ENCODE assay signal across 18 cellular contexts in genomic region chr20:58243653-58244410, GRCh38. TPM values are rescaled to one million over a fixed set of nuclear protein-coding genes. Genes with fewer than 3 reads are reported as not detected.
DNase-seq lines count a peak whose midpoint lies in the region; ATAC-seq lines count a peak whose summit lies in the region.
"Had no signal": no experiment of that assay in that cellular context is flagged by ENCODE, and none has a peak within 500 bp of the region (broad histone marks: within the 10 kb centered on the region; RNA-seq: fewer than 3 reads in every experiment).

No MANE protein-coding gene starts in this region.

- DNase-seq in activated CD4-positive, CD25-positive, alpha-beta regulatory T cell treated with anti-CD3 and anti-CD28 coated beads, Interleukin-2, amount 50 U/mL, for 72 hours = no peak
- peak; percentile 76 for DNase-seq in EH (ENCODE audit: low read depth)
- peak; percentile 15 for DNase-seq in amniotic epithelial cell (ENCODE audit: low read depth)
- DNase-seq in iris pigment epithelial cell (ENCODE audit: low read depth) = peak; percentile 56
- no peak for DNase-seq in germinal center (ENCODE audit: low spot score)
- DNase-seq in MG63 = no peak
- DNase-seq: CD8-positive, alpha-beta memory T cell; DMS79 treated with DMSO at 0.1 percent for 48 hours; GDM1; GOT3; NCI-H1092; NCI-H510A treated with DMSO at 0.1 percent for 48 hours; NCI-H82; PC-9 had no signal

- H3K4me3 ChIP-seq in MG63 = no peak overlapping the region
- H3K4me3 ChIP-seq: PC-9 had no signal

- H3K27me3 ChIP-seq in MG63 = no peaks in the 10 kb centered on the region

- H3K36me3 ChIP-seq in MG63 = peaks cover 29% of the 10 kb centered on the region

- no peaks in the 10 kb centered on the region for H3K9me3 ChIP-seq in MG63

- ATAC-seq in activated CD4-positive, CD25-positive, alpha-beta regulatory T cell treated with anti-CD3 and anti-CD28 coated beads, Interleukin-2, amount 50 U/mL, for 24 hours = peak; percentile 21 to 30
- no peak for ATAC-seq in GM21529 (IDR thresholded peaks at IDR 0.05; ENCODE audit: unreplicated experiment)

RNA-seq across cellular contexts. Expression of gene ANKRD60, which starts 15.4 kb away (rescaled TPM):
- total RNA-seq in MG63 (2014; rRNA removed; shearing (Covaris generic); ENCODE audit: low replicate concordance) = not detected in 2 replicates
- total RNA-seq: A172; CD8-positive, alpha-beta memory T cell; M059J; PC-9 had no signal

Comparison
In these comparisons a context has a peak if more than half of its experiments do, and no peak if none do; other contexts are left out.
1. DNase-seq: peak in EH (single experiment), amniotic epithelial cell (single experiment) and iris pigment epithelial cell (single experiment); none in activated CD4-positive, CD25-positive, alpha-beta regulatory T cell treated with anti-CD3 and anti-CD28 coated beads, Interleukin-2, amount 50 U/mL, for 72 hours (single experiment), germinal center (single experiment) and MG63 (single experiment).